ENCODE assay signal across 14 cellular contexts in genomic region chrX:136674270-136674986, GRCh38. TPM values are rescaled to one million over a fixed set of nuclear protein-coding genes. Genes with fewer than 3 reads are reported as not detected.
A peak's percentile ranks its signal among the peaks of the same experiment; 100 is the strongest.
DNase-seq lines count a peak whose midpoint lies in the region; ATAC-seq and TF ChIP-seq lines count a peak whose summit lies in the region.
"Had no signal": no experiment of that assay in that cellular context is flagged by ENCODE, and none has a peak within 500 bp of the region (broad histone marks: within the 10 kb centered on the region; RNA-seq: fewer than 3 reads in every experiment).

No MANE protein-coding gene starts in this region.

- H3K4me3 Mint-ChIP-seq in stimulated activated naive CD8-positive, alpha-beta T cell treated with anti-CD3 and anti-CD28 coated beads, Interleukin-15, Interleukin-2, amounts not matched to agents 100 ng/mL and 50 ng/mL, for 24 hours = peak overlapping the region; percentile 41
- no peak overlapping the region for H3K4me3 Mint-ChIP-seq in CD14-positive monocyte

- H3K36me3 Mint-ChIP-seq in stimulated activated naive CD8-positive, alpha-beta T cell treated with anti-CD3 and anti-CD28 coated beads, Interleukin-15, Interleukin-2, amounts not matched to agents 100 ng/mL and 50 ng/mL, for 24 hours (ENCODE audit: low read depth) = peaks cover 65% of the 10 kb centered on the region
- H3K36me3 Mint-ChIP-seq in activated naive CD4-positive, alpha-beta T cell treated with anti-CD3 and anti-CD28 coated beads, Interleukin-2, amount 50 U/mL, for 72 hours = peaks cover 24 to 57% of the 10 kb centered on the region in 2 donors
- H3K36me3 Mint-ChIP-seq in CD14-positive monocyte = peaks cover 68 to 74% of the 10 kb centered on the region in 2 donors

- H3K27me3 Mint-ChIP-seq in stimulated activated naive CD8-positive, alpha-beta T cell treated with anti-CD3 and anti-CD28 coated beads, Interleukin-15, Interleukin-2, amounts not matched to agents 100 ng/mL and 50 ng/mL, for 24 hours = no peaks in the 10 kb centered on the region
- no peaks in the 10 kb centered on the region for H3K27me3 Mint-ChIP-seq in CD14-positive monocyte (ENCODE audit: low read depth in 3 of 3)

- no peak for DNase-seq in stimulated activated naive CD8-positive, alpha-beta T cell treated with anti-CD3 and anti-CD28 coated beads, Interleukin-15, Interleukin-2, amounts not matched to agents 100 U/mL and 50 U/mL, for 24 hours
- DNase-seq in activated naive CD4-positive, alpha-beta T cell treated with anti-CD3 and anti-CD28 coated beads, Interleukin-2, amount 50 U/mL, for 72 hours (ENCODE audit: low spot score in 2 of 2) = no peak
- DNase-seq in CD14-positive monocyte (ENCODE audit: low spot score) (no peak), SW 1271 (lab: John Stamatoyannopoulos, UW) (no peak), HK-2 (ENCODE audit: unreplicated experiment) (no peak)
- DNase-seq: amygdala; DMS79 treated with DMSO at 0.1 percent for 48 hours; effector CD8-positive, alpha-beta T cell; foreskin melanocyte had no signal

- H3K4me1 Mint-ChIP-seq in stimulated activated naive CD8-positive, alpha-beta T cell treated with anti-CD3 and anti-CD28 coated beads, Interleukin-15, Interleukin-2, amounts not matched to agents 100 ng/mL and 50 ng/mL, for 24 hours (ENCODE audit: low read depth) = peaks cover 73% of the 10 kb centered on the region
- H3K4me1 Mint-ChIP-seq in CD14-positive monocyte = no peaks in the 10 kb centered on the region

- no peak for ATAC-seq in stimulated activated naive CD8-positive, alpha-beta T cell treated with anti-CD3 and anti-CD28 coated beads, Interleukin-15, Interleukin-2, amounts not matched to agents 100 U/mL and 50 U/mL, for 24 hours
- ATAC-seq in HG02973 (IDR thresholded peaks at IDR 0.05; ENCODE audit: unreplicated experiment) (peak; percentile 34), HG03469 (IDR thresholded peaks at IDR 0.05; ENCODE audit: unreplicated experiment) (no peak)
- peak; percentile 1 to 39 for ATAC-seq in activated naive CD4-positive, alpha-beta T cell treated with anti-CD3 and anti-CD28 coated beads, Interleukin-2, amount 50 U/mL, for 72 hours

- no peaks in the 10 kb centered on the region for H3K9me3 Mint-ChIP-seq in stimulated activated naive CD8-positive, alpha-beta T cell treated with anti-CD3 and anti-CD28 coated beads, Interleukin-15, Interleukin-2, amounts not matched to agents 100 ng/mL and 50 ng/mL, for 24 hours
- H3K9me3 Mint-ChIP-seq in activated naive CD4-positive, alpha-beta T cell treated with anti-CD3 and anti-CD28 coated beads, Interleukin-2, amount 50 U/mL, for 72 hours = no peaks in the 10 kb centered on the region
- H3K9me3 Mint-ChIP-seq in CD14-positive monocyte = peaks cover 0 to 2% (median 0%) of the 10 kb centered on the region in 7 donors

- intact Hi-C loops in CD14-positive monocyte (cut with micrococcal nuclease) = no loop called here

- no peak for TF ChIP-seq CTCF in CD14-positive monocyte (IDR thresholded peaks at IDR 0.05)

- H3K27ac Mint-ChIP-seq in stimulated activated naive CD8-positive, alpha-beta T cell treated with anti-CD3 and anti-CD28 coated beads, Interleukin-15, Interleukin-2, amounts not matched to agents 100 ng/mL and 50 ng/mL, for 24 hours = peak overlapping the region; percentile 87
- peak overlapping the region; percentile 84 to 93 for H3K27ac Mint-ChIP-seq in activated naive CD4-positive, alpha-beta T cell treated with anti-CD3 and anti-CD28 coated beads, Interleukin-2, amount 50 U/mL, for 72 hours
- no peak overlapping the region for H3K27ac Mint-ChIP-seq in CD14-positive monocyte

RNA-seq across cellular contexts. Expression of gene CD40LG, which starts 26.5 kb away (rescaled TPM):
- total RNA-seq in activated naive CD4-positive, alpha-beta T cell treated with anti-CD3 and anti-CD28 coated beads, Interleukin-2, amount 50 U/mL, for 72 hours = 100 to 1,000 TPM in 1 of 2 donors, 10 to 100 TPM in 1; 80.0 to 134 TPM
- polyA plus RNA-seq in CD14-positive monocyte = under 1 TPM in 1 of 2 donors, not detected in 1; 0.09 TPM
- total RNA-seq: pulmonary artery endothelial cell had no signal
- polyA plus RNA-seq: keratinocyte had no signal

Comparison
In these comparisons a context has a peak if more than half of its experiments do, and no peak if none do; other contexts are left out.
1. H3K27ac Mint-ChIP-seq: peak in stimulated activated naive CD8-positive, alpha-beta T cell treated with anti-CD3 and anti-CD28 coated beads, Interleukin-15, Interleukin-2, amounts not matched to agents 100 ng/mL and 50 ng/mL, for 24 hours (single experiment) and activated naive CD4-positive, alpha-beta T cell treated with anti-CD3 and anti-CD28 coated beads, Interleukin-2, amount 50 U/mL, for 72 hours (2 of 2); none in CD14-positive monocyte (0 of 7).
2. ATAC-seq: peak in HG02973 (single experiment) and activated naive CD4-positive, alpha-beta T cell treated with anti-CD3 and anti-CD28 coated beads, Interleukin-2, amount 50 U/mL, for 72 hours (2 of 2); none in stimulated activated naive CD8-positive, alpha-beta T cell treated with anti-CD3 and anti-CD28 coated beads, Interleukin-15, Interleukin-2, amounts not matched to agents 100 U/mL and 50 U/mL, for 24 hours (single experiment) and HG03469 (single experiment).